ENCODE assay signal across 10 cellular contexts in genomic region chr12:105820407-105821140, GRCh38.
DNase-seq lines count a peak whose midpoint lies in the region; ATAC-seq and TF ChIP-seq lines count a peak whose summit lies in the region.
"Had no signal": no experiment of that assay in that cellular context is flagged by ENCODE, and none has a peak within 500 bp of the region (broad histone marks: within the 10 kb centered on the region; RNA-seq: fewer than 3 reads in every experiment).

No MANE protein-coding gene starts in this region.

- H3K9me2 ChIP-seq in GM23248 (ENCODE audit: insufficient read depth): no peaks in the 10 kb centered on the region

- H3K79me2 ChIP-seq in GM23248 (ENCODE audit: insufficient read depth): no peaks in the 10 kb centered on the region

- no peak for TF ChIP-seq EP300 in sigmoid colon (IDR thresholded peaks at IDR 0.05)

- TF ChIP-seq CTCF in right atrium auricular region (IDR thresholded peaks at IDR 0.05) (no peak), sigmoid colon (IDR thresholded peaks at IDR 0.05) (no peak)

- H4K20me1 ChIP-seq in GM23248 (ENCODE audit: insufficient read depth): no peaks in the 10 kb centered on the region

- H3K27me3 ChIP-seq in GM23248 (replicated peaks; ENCODE audit: insufficient read depth) (no peaks in the 10 kb centered on the region), right atrium auricular region (no peaks in the 10 kb centered on the region), sigmoid colon (no peaks in the 10 kb centered on the region)

- peak overlapping the region; percentile 15; the same call in 1 of the 2 replicates for H3K4me3 ChIP-seq in GM23248
- H3K4me3 ChIP-seq in right atrium auricular region: no peak overlapping the region
- H3K4me3 ChIP-seq in sigmoid colon: no peak overlapping the region

- intact Hi-C loops in sigmoid colon (cut with DNase I): no loop called here

- peak overlapping the region; percentile 34 for H3K4me2 ChIP-seq in GM23248 (ENCODE audit: unreplicated experiment)

- H3K27ac ChIP-seq in GM23248 (peak overlapping the region; percentile 36), right atrium auricular region (peak overlapping the region; percentile 37 to 70), sigmoid colon (no peak overlapping the region)

- WGBS in GM23248 (ENCODE audit: low coverage in 1 of 2, low lambda C conversion rate in 2 of 2, missing lambda C conversion rate in 2 of 2), 2 experiments: 2 to 3% methylated on average over 5 of the region's 5 CpGs
- WGBS in sigmoid colon, 2 donors: 71 to 76% methylated on average over 5 of the region's 5 CpGs

- H2AFZ ChIP-seq in GM23248: 0 out of 2 replicates have a peak overlapping the region, but pooled peaks have one; percentile 24

- H3K36me3 ChIP-seq in GM23248 (ENCODE audit: low read depth) (no peaks in the 10 kb centered on the region), right atrium auricular region (no peaks in the 10 kb centered on the region), sigmoid colon (no peaks in the 10 kb centered on the region)

- DNase-seq in GM23248: peak; percentile 77
- peak; percentile 83 for DNase-seq in astrocyte of the hippocampus (ENCODE audit: low read depth, low spot score)
- peak; percentile 81 for DNase-seq in right atrium auricular region (ENCODE audit: low spot score)
- peak; percentile 75 for DNase-seq in sigmoid colon
- no peak for DNase-seq in HK-2 (ENCODE audit: unreplicated experiment)
- no peak for DNase-seq in NCI-H748 (lab: John Stamatoyannopoulos, UW; ENCODE audit: unreplicated experiment)
- DNase-seq in SK-N-DZ (ENCODE audit: low spot score): no peak
- DNase-seq: NCI-H1092, SHP77 treated with DMSO at 0.1 percent for 48 hours had no signal

- H3K9me3 ChIP-seq in GM23248 (ENCODE audit: low read depth) (no peaks in the 10 kb centered on the region), right atrium auricular region (no peaks in the 10 kb centered on the region), sigmoid colon (no peaks in the 10 kb centered on the region)

- in situ Hi-C loops in GM23248 (cut with MboI): no loop called here

- ATAC-seq in GM19328 (IDR thresholded peaks at IDR 0.05; ENCODE audit: unreplicated experiment): no peak

- peaks cover 16% of the 10 kb centered on the region for H3F3A ChIP-seq in GM23248 (ENCODE audit: insufficient read depth)

- H3K4me1 ChIP-seq in GM23248 (ENCODE audit: insufficient read depth) (peaks cover 34% of the 10 kb centered on the region), right atrium auricular region (peaks cover 0 to 31% of the 10 kb centered on the region in 2 donors), sigmoid colon (peaks cover 0 to 10% (median 5%) of the 10 kb centered on the region in 4 donors)

- H3K9ac ChIP-seq in GM23248: no peak overlapping the region

- no peak for TF ChIP-seq POLR2A in sigmoid colon (IDR thresholded peaks at IDR 0.05)

Comparison
In these comparisons a context has a peak if more than half of its experiments do, and no peak if none do; other contexts are left out.
1. DNase-seq: peak in GM23248 (single experiment), astrocyte of the hippocampus (single experiment), right atrium auricular region (single experiment) and sigmoid colon (single experiment); none in HK-2 (single experiment), NCI-H748 (single experiment) and SK-N-DZ (single experiment).
2. H3K27ac ChIP-seq: peak in GM23248 (single experiment) and right atrium auricular region (2 of 2); none in sigmoid colon (0 of 4).